ENCODE assay signal across 1 cellular context in genomic region chr1:20250346-20250989, GRCh38.
TF ChIP-seq lines count a peak whose summit lies in the region.

No MANE protein-coding gene starts in this region.

TF ChIP-seq in IMR-90, 13 proteins besides CTCF, POLR2A, EP300 and RAD21:
- no peak for TF ChIP-seq SMC3 (IDR thresholded peaks at IDR 0.05; ENCODE audit: low read depth, low read length)
- no peak for TF ChIP-seq USF2 (IDR thresholded peaks at IDR 0.05; ENCODE audit: low read depth, low read length)
- no peak for TF ChIP-seq MAFK (IDR thresholded peaks at IDR 0.05; ENCODE audit: low read depth, low read length)
- TF ChIP-seq MXI1 (IDR thresholded peaks at IDR 0.05; ENCODE audit: borderline replicate concordance, low read depth, low read length), result no peak
- TF ChIP-seq CHD1 (IDR thresholded peaks at IDR 0.05; ENCODE audit: low read depth, low read length), result no peak
- TF ChIP-seq BHLHE40 (IDR thresholded peaks at IDR 0.05; ENCODE audit: low read depth, low read length), result no peak
- no peak for TF ChIP-seq RCOR1 (IDR thresholded peaks at IDR 0.05; ENCODE audit: insufficient replicate concordance, low read length)
- TF ChIP-seq NFE2L2 (IDR thresholded peaks at IDR 0.05; ENCODE audit: low read depth, low read length), result no peak
- TF ChIP-seq RFX5 (IDR thresholded peaks at IDR 0.05; ENCODE audit: low read depth, low read length), result no peak
